ENCODE assay signal across 8 cellular contexts in the genomic region with DNA sequence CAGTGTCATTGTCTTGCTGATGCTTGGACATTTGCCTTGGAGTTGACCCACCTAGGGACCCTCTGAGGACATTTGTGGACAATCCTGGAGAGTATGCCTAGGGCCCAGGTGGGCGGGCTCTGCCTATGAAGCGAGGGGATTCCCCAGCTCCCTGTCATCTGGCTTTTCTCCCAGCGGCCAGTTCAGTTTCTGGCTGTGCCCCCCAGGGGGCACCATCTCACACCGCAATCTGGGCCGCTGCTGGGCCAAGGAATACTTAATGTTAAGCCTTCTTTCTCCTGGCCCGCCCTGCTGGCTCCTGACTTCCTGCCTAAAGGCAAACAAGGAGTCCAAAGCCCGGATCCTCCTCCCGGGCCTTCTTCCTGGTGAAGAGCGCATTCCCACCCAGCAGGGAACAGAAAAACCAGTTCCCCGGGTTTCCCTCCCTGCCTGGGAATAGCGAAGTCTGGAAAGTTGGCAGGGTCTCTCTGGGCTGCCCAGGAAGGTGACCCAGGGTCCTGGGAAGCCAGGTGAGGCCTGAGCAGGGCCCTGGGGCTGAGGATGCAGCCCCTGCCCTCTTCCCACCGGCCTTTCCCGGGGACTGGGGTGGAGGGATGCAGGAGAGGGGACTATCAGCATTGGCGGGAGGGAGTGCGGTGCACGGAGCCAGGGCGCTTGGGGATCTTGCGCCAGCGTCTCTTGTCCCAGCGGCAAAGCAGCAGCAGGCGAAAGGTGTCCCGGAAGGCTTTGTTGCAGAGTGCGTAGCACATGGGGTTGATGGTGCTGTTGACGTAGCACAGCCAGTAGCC. TPM values are rescaled to one million over a fixed set of nuclear protein-coding genes. Genes with fewer than 3 reads are reported as not detected.
DNase-seq lines count a peak whose midpoint lies in the region; ATAC-seq, FAIRE-seq and TF ChIP-seq lines count a peak whose summit lies in the region.

No MANE protein-coding gene starts in this region.

- peaks cover 16% of the 10 kb centered on the region for H3K27me3 Mint-ChIP-seq in progenitor cell of endocrine pancreas
- H3K27me3 Mint-ChIP-seq in activated T-helper 17 cell treated with anti-CD3 and anti-CD28 coated beads, Interleukin-2, amount 50 U/mL, for 72 hours, result peaks cover 14% of the 10 kb centered on the region

- DNase-seq in DMS 273 (lab: John Stamatoyannopoulos, UW; ENCODE audit: unreplicated experiment), result peak; percentile 85
- DNase-seq in HTR-8/SVneo (ENCODE audit: insufficient read length, low spot score), result peak; percentile 66
- peak; percentile 76 for DNase-seq in Right ventricle myocardium superior
- DNase-seq in progenitor cell of endocrine pancreas (ENCODE audit: low spot score, unreplicated experiment), result peak; percentile 49
- no peak for DNase-seq in NCI-H2107 (lab: John Stamatoyannopoulos, UW)

- intact Hi-C loops in Right ventricle myocardium superior (cut with DNase I), result loop anchor here (10.0 kb wide), 1 partner anchor 66 kb away; no protein-coding TSS in a partner anchor

- peak; percentile 86 for TF ChIP-seq CTCF in VCaP (conservative IDR thresholded peaks at IDR 0.05)
- TF ChIP-seq CTCF in progenitor cell of endocrine pancreas (IDR thresholded peaks at IDR 0.05; ENCODE audit: unreplicated experiment), result peak; percentile 80

- ATAC-seq in Right ventricle myocardium superior (ENCODE audit: poor library complexity) (peak; percentile 49), GM18867 (IDR thresholded peaks at IDR 0.05; ENCODE audit: unreplicated experiment) (no peak)
- no peak for ATAC-seq in activated T-helper 17 cell treated with anti-CD3 and anti-CD28 coated beads, Interleukin-2, amount 50 U/mL, for 72 hours (replicated peaks)

- H3K27ac Mint-ChIP-seq in progenitor cell of endocrine pancreas, result no peak overlapping the region
- H3K27ac Mint-ChIP-seq in activated T-helper 17 cell treated with anti-CD3 and anti-CD28 coated beads, Interleukin-2, amount 50 U/mL, for 72 hours, result no peak overlapping the region

- H3K4me3 Mint-ChIP-seq in progenitor cell of endocrine pancreas (ENCODE audit: low read depth), result no peak overlapping the region
- no peak overlapping the region for H3K4me3 Mint-ChIP-seq in activated T-helper 17 cell treated with anti-CD3 and anti-CD28 coated beads, Interleukin-2, amount 50 U/mL, for 72 hours

- no peaks in the 10 kb centered on the region for H3K9me3 Mint-ChIP-seq in progenitor cell of endocrine pancreas (ENCODE audit: low read depth)
- H3K9me3 Mint-ChIP-seq in activated T-helper 17 cell treated with anti-CD3 and anti-CD28 coated beads, Interleukin-2, amount 50 U/mL, for 72 hours, result no peaks in the 10 kb centered on the region

- peaks cover 2% of the 10 kb centered on the region for H3K4me1 Mint-ChIP-seq in progenitor cell of endocrine pancreas (ENCODE audit: low read depth)
- H3K4me1 Mint-ChIP-seq in activated T-helper 17 cell treated with anti-CD3 and anti-CD28 coated beads, Interleukin-2, amount 50 U/mL, for 72 hours, result peaks cover 5% of the 10 kb centered on the region

- no peaks in the 10 kb centered on the region for H3K36me3 Mint-ChIP-seq in progenitor cell of endocrine pancreas (ENCODE audit: insufficient read depth)
- no peaks in the 10 kb centered on the region for H3K36me3 Mint-ChIP-seq in activated T-helper 17 cell treated with anti-CD3 and anti-CD28 coated beads, Interleukin-2, amount 50 U/mL, for 72 hours (ENCODE audit: low read depth)

- FAIRE-seq in HTR-8/SVneo (lab: Jason Lieb, UNC), result no peak

- H3K27ac ChIP-seq in VCaP, result peak overlapping the region; percentile 92

RNA-seq across cellular contexts. Expression of gene CHRM1, which starts 11.9 kb away (rescaled TPM):
- total RNA-seq in Right ventricle myocardium superior, result not detected
- 0.62 and 0.67 TPM in 2 replicates for total RNA-seq in progenitor cell of endocrine pancreas
- not detected for total RNA-seq in activated T-helper 17 cell treated with anti-CD3 and anti-CD28 coated beads, Interleukin-2, amount 50 U/mL, for 72 hours

RNA-seq across cellular contexts. Expression of gene SLC3A2, which starts 28.6 kb away (rescaled TPM):
- total RNA-seq in Right ventricle myocardium superior, result 32.9 TPM
- 140 and 180 TPM in 2 replicates for total RNA-seq in progenitor cell of endocrine pancreas
- total RNA-seq in activated T-helper 17 cell treated with anti-CD3 and anti-CD28 coated beads, Interleukin-2, amount 50 U/mL, for 72 hours, result 100 to 1,000 TPM; 176 to 287 TPM
